Comparison of ENCODE assay signal across 14 cellular contexts in genomic region chr13:79442706-79443105, GRCh38. TPM values are rescaled to one million over a fixed set of nuclear protein-coding genes. Genes with fewer than 3 reads are reported as not detected.
DNase-seq lines count a peak whose midpoint lies in the region; ATAC-seq and TF ChIP-seq lines count a peak whose summit lies in the region.
"Had no signal": no experiment of that assay in that cellular context is flagged by ENCODE, and none has a peak within 500 bp of the region (broad histone marks: within the 10 kb centered on the region; RNA-seq: fewer than 3 reads in every experiment).

No MANE protein-coding gene starts in this region.

- H3K27ac ChIP-seq in SJSA1 (peak overlapping the region; percentile 81), colonic mucosa (peak overlapping the region; percentile 92)

- peak; percentile 55 for ATAC-seq in stimulated activated effector memory CD8-positive, alpha-beta T cell treated with anti-CD3 and anti-CD28 coated beads, Interleukin-12 subunit alpha, Interleukin-12 subunit beta, amount 100 ng/mL, for 72 hours

- peaks cover 24% of the 10 kb centered on the region for H3K4me1 Mint-ChIP-seq in stimulated activated effector memory CD8-positive, alpha-beta T cell treated with anti-CD3 and anti-CD28 coated beads, Interleukin-12 subunit alpha, Interleukin-12 subunit beta, amount 100 ng/mL, for 72 hours
- H3K4me1 Mint-ChIP-seq in activated CD4-positive, alpha-beta memory T cell treated with anti-CD3 and anti-CD28 coated beads, Interleukin-2, amount 10 ng/mL, durations not matched to agents 7 days and 5 days: peaks cover 20% of the 10 kb centered on the region

- no peaks in the 10 kb centered on the region for H3K9me3 Mint-ChIP-seq in stimulated activated effector memory CD8-positive, alpha-beta T cell treated with anti-CD3 and anti-CD28 coated beads, Interleukin-12 subunit alpha, Interleukin-12 subunit beta, amount 100 ng/mL, for 72 hours
- H3K9me3 Mint-ChIP-seq in activated CD4-positive, alpha-beta memory T cell treated with anti-CD3 and anti-CD28 coated beads, Interleukin-2, amount 10 ng/mL, durations not matched to agents 7 days and 5 days: no peaks in the 10 kb centered on the region
- H3K9me3 Mint-ChIP-seq: CD4-positive, alpha-beta T cell; H9 had no signal

- no peaks in the 10 kb centered on the region for H3K27me3 Mint-ChIP-seq in activated CD4-positive, alpha-beta memory T cell treated with anti-CD3 and anti-CD28 coated beads, Interleukin-2, amount 10 ng/mL, durations not matched to agents 7 days and 5 days
- H3K27me3 Mint-ChIP-seq: CD4-positive, alpha-beta T cell had no signal

- H3K9me3 ChIP-seq in SJSA1 (replicated peaks): no peaks in the 10 kb centered on the region
- H3K9me3 ChIP-seq in colonic mucosa: no peaks in the 10 kb centered on the region

- intact Hi-C loops in colonic mucosa (cut with DNase I): no loop called here

- H3K27ac Mint-ChIP-seq in stimulated activated effector memory CD8-positive, alpha-beta T cell treated with anti-CD3 and anti-CD28 coated beads, Interleukin-12 subunit alpha, Interleukin-12 subunit beta, amount 100 ng/mL, for 72 hours: no peak overlapping the region
- H3K27ac Mint-ChIP-seq in activated CD4-positive, alpha-beta memory T cell treated with anti-CD3 and anti-CD28 coated beads, Interleukin-2, amount 10 ng/mL, durations not matched to agents 7 days and 5 days: no peak overlapping the region
- H3K27ac Mint-ChIP-seq: CD4-positive, alpha-beta T cell; H9 had no signal

- no peaks in the 10 kb centered on the region for H3K27me3 ChIP-seq in SJSA1 (replicated peaks)
- no peaks in the 10 kb centered on the region for H3K27me3 ChIP-seq in colonic mucosa

- H3K4me1 ChIP-seq in SJSA1 (replicated peaks): peaks cover 22% of the 10 kb centered on the region
- H3K4me1 ChIP-seq in colonic mucosa: no peaks in the 10 kb centered on the region

- H3K4me3 ChIP-seq in SJSA1 (no peak overlapping the region), colonic mucosa (no peak overlapping the region)

- no peaks in the 10 kb centered on the region for H3K36me3 ChIP-seq in SJSA1
- no peaks in the 10 kb centered on the region for H3K36me3 ChIP-seq in colonic mucosa

- DNase-seq in Ammon's horn (ENCODE audit: low spot score): peak; percentile 20
- DNase-seq in SJSA1 (ENCODE audit: low read depth in 1 of 2, low spot score in 2 of 2): no peak
- DNase-seq in colonic mucosa: no peak
- DNase-seq in stimulated activated effector memory CD8-positive, alpha-beta T cell treated with anti-CD3 and anti-CD28 coated beads, Interleukin-12 subunit alpha, Interleukin-12 subunit beta, amount 100 ng/mL, for 72 hours (ENCODE audit: low spot score in 2 of 2): no peak
- DNase-seq in cerebellar cortex (ENCODE audit: low spot score): no peak
- DNase-seq in activated naive CD4-positive, alpha-beta T cell treated with anti-CD3 and anti-CD28 coated beads, Interleukin-2, amount 50 U/mL, for 16 hours: no peak
- DNase-seq in activated CD4-positive, alpha-beta memory T cell treated with anti-CD3 and anti-CD28 coated beads, Interleukin-2, amount 10 ng/mL, durations not matched to agents 7 days and 5 days: no peak
- DNase-seq: ACHN; Caco-2; CD4-positive, alpha-beta T cell; DMS153; DMS79; GDM1; H9 had no signal

- H3K9ac ChIP-seq in colonic mucosa (ENCODE audit: low read depth in 2 of 2, low read length in 2 of 2): no peak overlapping the region

- no peak overlapping the region for H3K4me3 Mint-ChIP-seq in stimulated activated effector memory CD8-positive, alpha-beta T cell treated with anti-CD3 and anti-CD28 coated beads, Interleukin-12 subunit alpha, Interleukin-12 subunit beta, amount 100 ng/mL, for 72 hours
- no peak overlapping the region for H3K4me3 Mint-ChIP-seq in activated CD4-positive, alpha-beta memory T cell treated with anti-CD3 and anti-CD28 coated beads, Interleukin-2, amount 10 ng/mL, durations not matched to agents 7 days and 5 days
- H3K4me3 Mint-ChIP-seq: CD4-positive, alpha-beta T cell; H9 had no signal

- CTCF ChIA-PET in activated CD4-positive, alpha-beta memory T cell treated with anti-CD3 and anti-CD28 coated beads, Interleukin-2, amount 10 ng/mL, durations not matched to agents 7 days and 5 days (lab: Charles Lee): no interaction called here

- TF ChIP-seq CTCF in colonic mucosa (IDR thresholded peaks at IDR 0.05): no peak

- POLR2A ChIA-PET in activated CD4-positive, alpha-beta memory T cell treated with anti-CD3 and anti-CD28 coated beads, Interleukin-2, amount 10 ng/mL, durations not matched to agents 7 days and 5 days (lab: Charles Lee): no interaction called here

- peaks cover 7% of the 10 kb centered on the region for H3K36me3 Mint-ChIP-seq in stimulated activated effector memory CD8-positive, alpha-beta T cell treated with anti-CD3 and anti-CD28 coated beads, Interleukin-12 subunit alpha, Interleukin-12 subunit beta, amount 100 ng/mL, for 72 hours
- H3K36me3 Mint-ChIP-seq in activated CD4-positive, alpha-beta memory T cell treated with anti-CD3 and anti-CD28 coated beads, Interleukin-2, amount 10 ng/mL, durations not matched to agents 7 days and 5 days (ENCODE audit: low read depth): no peaks in the 10 kb centered on the region

RNA-seq across cellular contexts. Expression of gene RBM26, which starts 36.7 kb away (rescaled TPM):
- total RNA-seq in SJSA1 (2014; rRNA removed; shearing (Covaris generic)): 14.5 and 25.4 TPM in 2 replicates
- total RNA-seq in colonic mucosa: 10 to 100 TPM; 28.1 to 28.3 TPM
- 10 to 100 TPM; 51.1 to 52.0 TPM for total RNA-seq in activated CD4-positive, alpha-beta memory T cell treated with anti-CD3 and anti-CD28 coated beads, Interleukin-2, amount 10 ng/mL, durations not matched to agents 7 days and 5 days

RNA-seq across cellular contexts. Expression of gene NDFIP2, which starts 38.2 kb away (rescaled TPM):
- total RNA-seq in SJSA1 (2014; rRNA removed; shearing (Covaris generic)): 80.0 and 110 TPM in 2 replicates
- 100 to 1,000 TPM in 1 of 2 donors, 10 to 100 TPM in 1; 84.2 to 130 TPM for total RNA-seq in colonic mucosa
- 10 to 100 TPM; 49.6 to 53.2 TPM for total RNA-seq in activated CD4-positive, alpha-beta memory T cell treated with anti-CD3 and anti-CD28 coated beads, Interleukin-2, amount 10 ng/mL, durations not matched to agents 7 days and 5 days
